ENCODE assay signal across 30 cellular contexts in the genomic region with DNA sequence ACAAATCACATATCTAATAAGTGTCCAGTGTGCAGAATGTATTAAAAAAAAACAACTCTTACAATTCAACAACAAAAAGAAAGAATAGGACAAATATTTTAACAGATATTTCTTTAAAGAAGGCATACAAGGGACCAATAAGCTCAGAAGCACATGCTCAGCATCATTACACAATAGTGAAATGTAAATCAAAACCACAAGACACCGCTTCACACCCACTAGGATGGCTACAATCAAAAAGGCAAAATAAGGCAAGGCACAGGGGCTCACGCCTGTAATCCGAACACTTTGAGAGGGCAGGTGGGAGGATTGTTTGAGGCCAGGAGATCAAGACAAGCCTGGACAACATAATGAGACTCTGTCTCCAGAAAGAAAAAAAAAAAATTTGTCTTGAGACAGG.
A peak's percentile ranks its signal among the peaks of the same experiment; 100 is the strongest.
DNase-seq lines count a peak whose midpoint lies in the region; ATAC-seq, FAIRE-seq and TF ChIP-seq lines count a peak whose summit lies in the region.
"Had no signal": no experiment of that assay in that cellular context is flagged by ENCODE, and none has a peak within 500 bp of the region (broad histone marks: within the 10 kb centered on the region; RNA-seq: fewer than 3 reads in every experiment).

No MANE protein-coding gene starts in this region.

- H2AK5ac ChIP-seq in IMR-90 (ENCODE audit: low read depth, low read length), result 0 out of 2 replicates have a peak overlapping the region, but pooled peaks have one; percentile 20

- no peak overlapping the region for H3K56ac ChIP-seq in IMR-90 (ENCODE audit: extremely low read depth, insufficient read depth, low read length)

- H3K18ac ChIP-seq in IMR-90 (ENCODE audit: low read depth, low read length), result no peak overlapping the region

- H2BK20ac ChIP-seq in IMR-90 (ENCODE audit: low read depth, low read length), result 0 out of 2 replicates have a peak overlapping the region, but pooled peaks have one; percentile 29

- H3K4me3 Mint-ChIP-seq in natural killer cell, result no peak overlapping the region

- no peak overlapping the region for H4K91ac ChIP-seq in IMR-90 (ENCODE audit: insufficient read depth, low read depth, low read length)

- no TSS peak for BruUV-seq in IMR-90 (replicated peaks; lab: Mats Ljungman, UMichigan)

- H3K79me1 ChIP-seq in IMR-90 (ENCODE audit: low read depth in 1 of 2, low read length in 2 of 2), result peaks cover 28 to 52% of the 10 kb centered on the region in 2 experiments

- 0 out of 2 replicates have a peak, but pooled peaks cover 4% of the 10 kb centered on the region for H3K9me1 ChIP-seq in IMR-90 (ENCODE audit: insufficient read depth, low read length)

- H3K4me2 ChIP-seq in IMR-90 (ENCODE audit: low read depth, low read length), result no peak overlapping the region
- H3K4me2 ChIP-seq: PC-9 had no signal

- no peak overlapping the region for H3K14ac ChIP-seq in IMR-90 (replicated peaks; ENCODE audit: low read depth, low read length)

- H3K9me3 Mint-ChIP-seq in natural killer cell, result no peaks in the 10 kb centered on the region

- H2BK15ac ChIP-seq in IMR-90 (ENCODE audit: low read depth, low read length), result no peak overlapping the region

- H3K4me3 ChIP-seq in IMR-90 (ENCODE audit: insufficient read depth, low read depth, low read length), result no peak overlapping the region
- no peak overlapping the region for H3K4me3 ChIP-seq in choroid plexus epithelial cell (ENCODE audit: low read depth, low read length)
- H3K4me3 ChIP-seq: BLaER1 treated with 17β-estradiol and CSF1 and Interleukin-3, amounts not matched to agents 10 nM and 100 nM; PC-9 had no signal

- no peaks in the 10 kb centered on the region for H3K27me3 ChIP-seq in IMR-90 (ENCODE audit: control insufficient read depth, insufficient read depth, low read length)
- H3K27me3 ChIP-seq: BLaER1 treated with 17β-estradiol and CSF1 and Interleukin-3, amounts not matched to agents 10 nM and 100 nM had no signal

- intact Hi-C loops in IMR-90 (cut with micrococcal nuclease) (loop anchor here (10.0 kb wide), 1 partner anchor 172 kb away; no protein-coding TSS in a partner anchor), natural killer cell (cut with micrococcal nuclease) (no loop called here)

- dilution Hi-C loops in IMR-90 (cut with HindIII; ENCODE audit: low sequenced_read_pairs, unreplicated experiment), result no loop called here

- H4K5ac ChIP-seq in IMR-90 (ENCODE audit: low read depth, low read length), result no peak overlapping the region

- peaks cover 3% of the 10 kb centered on the region; the same call in 1 of the 2 replicates for H4K20me1 ChIP-seq in IMR-90 (ENCODE audit: insufficient read depth, low read length)
- H4K20me1 ChIP-seq: BLaER1 treated with 17β-estradiol and CSF1 and Interleukin-3, amounts not matched to agents 10 nM and 100 nM had no signal

- no peaks in the 10 kb centered on the region for H3K4me1 Mint-ChIP-seq in natural killer cell

- H4K8ac ChIP-seq in IMR-90 (ENCODE audit: low read depth in 2 of 2, low read length in 2 of 2), result no peak overlapping the region

- CTCF ChIA-PET in IMR-90 (lab: Yijun Ruan, JAX), result interaction anchor here (0.6 kb wide), 1 partner anchor 173 kb away, joined by 4 read pairs; no protein-coding TSS in a partner anchor

- no peaks in the 10 kb centered on the region for H3K27me3 Mint-ChIP-seq in natural killer cell (ENCODE audit: low read depth in 2 of 2)

- in situ Hi-C loops in IMR-90 (cut with MboI; ENCODE audit: low sequenced_read_pairs), result loop anchor here (10.0 kb wide), 2 partner anchors 262 to 362 kb away; no protein-coding TSS in a partner anchor

- TF ChIP-seq CTCF in IMR-90 (conservative IDR thresholded peaks at IDR 0.05; ENCODE audit: low read depth, low read length) (no peak), choroid plexus epithelial cell (conservative IDR thresholded peaks at IDR 0.05; ENCODE audit: low read depth, low read length) (no peak), natural killer cell (IDR thresholded peaks at IDR 0.05) (no peak)

- peak overlapping the region; percentile 39; the same call in 1 of the 2 replicates for H3K4ac ChIP-seq in IMR-90 (ENCODE audit: low read depth, low read length)

- no peak overlapping the region for H3K27ac ChIP-seq in IMR-90 (ENCODE audit: insufficient read depth, low read length)
- H3K27ac ChIP-seq: BLaER1 treated with 17β-estradiol and CSF1 and Interleukin-3, amounts not matched to agents 10 nM and 100 nM; PC-9 had no signal

- WGBS in IMR-90 (ENCODE audit: extremely low coverage in 2 of 2, insufficient read length in 1 of 2), 2 experiments, result no CpG with 5 or more reads among the region's 3 CpGs

- H2AFZ ChIP-seq in IMR-90 (replicated peaks; ENCODE audit: low read length, poor library complexity), result no peak overlapping the region
- H2AFZ ChIP-seq: PC-9 had no signal

- TF ChIP-seq RAD21 in IMR-90 (IDR thresholded peaks at IDR 0.05; ENCODE audit: low read length), result no peak

- no peaks in the 10 kb centered on the region for H3K36me3 ChIP-seq in IMR-90 (ENCODE audit: control insufficient read depth, insufficient read depth, low read length)
- H3K36me3 ChIP-seq: BLaER1 treated with 17β-estradiol and CSF1 and Interleukin-3, amounts not matched to agents 10 nM and 100 nM had no signal

- DNase-seq in GM12892 (ENCODE audit: insufficient read length) (no peak), IMR-90 (peak; percentile 11), choroid plexus epithelial cell (ENCODE audit: low read depth) (peak; percentile 40), left kidney (ENCODE audit: low read depth, low spot score) (peak; percentile 46), natural killer cell (no peak), SW480 (ENCODE audit: low spot score) (no peak), NAMALWA (ENCODE audit: low spot score) (no peak)
- DNase-seq: AML-193; CD4-positive, alpha-beta memory T cell; COR-L47; DMS53; KBM-7; NCI-H1048; NCI-H1417; NCI-H1694; NCI-H2081; NCI-H2171 treated with DMSO at 0.1 percent for 48 hours; NCI-H345; NCI-H510A treated with DMSO at 0.1 percent for 48 hours; NCI-H748 treated with DMSO at 0.1 percent for 48 hours; NK-92 treated with Interleukin-12 subunit alpha and Interleukin-12 subunit beta, amount 100 ng/mL, for 24 hours; PC-9; RPMI8226; SHP77; T-helper 1 cell had no signal

- TF ChIP-seq POLR2A in GM12892 (IDR thresholded peaks at IDR 0.05; ENCODE audit: low read depth, low read length), result no peak
- no peak for TF ChIP-seq POLR2A in IMR-90 (IDR thresholded peaks at IDR 0.05; ENCODE audit: low read depth, low read length)

- peak overlapping the region; percentile 44 for H2AK9ac ChIP-seq in IMR-90 (replicated peaks; ENCODE audit: low read depth, low read length, poor library complexity)

- H3K23ac ChIP-seq in IMR-90 (ENCODE audit: low read depth, low read length), result no peak overlapping the region

- no peak overlapping the region for H3K27ac Mint-ChIP-seq in natural killer cell
- H3K27ac Mint-ChIP-seq: CD4-positive, alpha-beta memory T cell had no signal

- peaks cover 8% of the 10 kb centered on the region for H3K4me1 ChIP-seq in IMR-90 (ENCODE audit: control insufficient read depth, insufficient read depth, low read length)

- no peaks in the 10 kb centered on the region for H3K9me3 ChIP-seq in IMR-90 (ENCODE audit: control insufficient read depth, insufficient read depth, low read length)
- H3K9me3 ChIP-seq: BLaER1 treated with 17β-estradiol and CSF1 and Interleukin-3, amounts not matched to agents 10 nM and 100 nM had no signal

- ATAC-seq in IMR-90 (ENCODE audit: low read depth), result no peak
- ATAC-seq in natural killer cell, result no peak
- ATAC-seq: HCT116 had no signal

- no peaks in the 10 kb centered on the region for H3K36me3 Mint-ChIP-seq in natural killer cell
- H3K36me3 Mint-ChIP-seq: CD4-positive, alpha-beta memory T cell had no signal

- POLR2A ChIA-PET in IMR-90 (lab: Charles Lee; ENCODE audit: unreplicated experiment), result interaction anchor here (0.5 kb wide), 1 partner anchor 1253 kb away, joined by 4 read pairs; no protein-coding TSS in a partner anchor

- no peak overlapping the region for H3K9ac ChIP-seq in IMR-90 (ENCODE audit: low read depth, low read length)
- H3K9ac ChIP-seq: BLaER1 treated with 17β-estradiol and CSF1 and Interleukin-3, amounts not matched to agents 10 nM and 100 nM had no signal

- no peak overlapping the region for H2BK5ac ChIP-seq in IMR-90 (ENCODE audit: low read depth, low read length, poor library complexity, severe bottlenecking)

- H2BK120ac ChIP-seq in IMR-90 (ENCODE audit: low read depth, low read length), result peak overlapping the region; percentile 45

- FAIRE-seq in GM12892 (lab: Jason Lieb, UNC), result peak; percentile 44
- FAIRE-seq: A204.1, GM19239, HTR-8/SVneo had no signal

TF ChIP-seq in IMR-90, 13 proteins besides CTCF, POLR2A, EP300 and RAD21:
- TF ChIP-seq, protein P1, sequence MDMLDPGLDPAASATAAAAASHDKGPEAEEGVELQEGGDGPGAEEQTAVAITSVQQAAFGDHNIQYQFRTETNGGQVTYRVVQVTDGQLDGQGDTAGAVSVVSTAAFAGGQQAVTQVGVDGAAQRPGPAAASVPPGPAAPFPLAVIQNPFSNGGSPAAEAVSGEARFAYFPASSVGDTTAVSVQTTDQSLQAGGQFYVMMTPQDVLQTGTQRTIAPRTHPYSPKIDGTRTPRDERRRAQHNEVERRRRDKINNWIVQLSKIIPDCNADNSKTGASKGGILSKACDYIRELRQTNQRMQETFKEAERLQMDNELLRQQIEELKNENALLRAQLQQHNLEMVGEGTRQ (IDR thresholded peaks at IDR 0.05; ENCODE audit: low read depth, low read length), result no peak
- no peak for TF ChIP-seq SMC3 (IDR thresholded peaks at IDR 0.05; ENCODE audit: low read depth, low read length)
- no peak for TF ChIP-seq MAZ (IDR thresholded peaks at IDR 0.05; ENCODE audit: borderline replicate concordance, low read depth, low read length)
- TF ChIP-seq CEBPB (IDR thresholded peaks at IDR 0.05; ENCODE audit: low read depth, low read length), result peak; percentile 56
- no peak for TF ChIP-seq FOS (IDR thresholded peaks at IDR 0.05; ENCODE audit: low read depth, low read length)
- TF ChIP-seq MAFK (IDR thresholded peaks at IDR 0.05; ENCODE audit: low read depth, low read length), result no peak
- no peak for TF ChIP-seq RFX5 (IDR thresholded peaks at IDR 0.05; ENCODE audit: low read depth, low read length)
- TF ChIP-seq BHLHE40 (IDR thresholded peaks at IDR 0.05; ENCODE audit: low read depth, low read length), result no peak

Comparison
In these comparisons a context has a peak if more than half of its experiments do, and no peak if none do; other contexts are left out.
1. DNase-seq: peak in IMR-90 (single experiment), choroid plexus epithelial cell (single experiment) and left kidney (single experiment); none in GM12892 (single experiment), natural killer cell (single experiment), SW480 (single experiment) and NAMALWA (single experiment).